In the genomic region with DNA sequence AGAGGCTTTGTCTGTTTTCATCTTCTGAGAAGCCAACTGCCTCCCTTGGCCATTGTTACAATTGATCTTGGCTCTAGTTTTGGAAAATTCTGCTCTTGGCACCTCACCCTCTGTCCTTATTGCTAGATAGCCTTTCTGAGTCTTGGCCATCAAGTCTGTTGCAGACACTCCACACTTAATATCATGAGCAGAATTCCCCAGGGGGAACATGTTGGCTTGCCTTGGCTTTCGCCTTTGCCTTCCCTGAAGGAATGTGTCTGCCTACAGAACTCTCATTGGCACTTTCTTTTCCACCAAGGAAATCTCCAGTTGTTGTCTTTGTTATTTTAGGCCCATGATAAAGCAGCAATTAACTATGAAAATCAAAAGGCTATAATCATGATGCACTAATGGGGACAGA, we compare ENCODE assay signal across 1 cellular context.
TF ChIP-seq lines count a peak whose summit lies in the region.

No MANE protein-coding gene starts in this region.

TF ChIP-seq in K562, 482 proteins besides CTCF, POLR2A, EP300 and RAD21 (continued from another document):
- TF ChIP-seq USF2 (CRISPR knock-in tag; IDR thresholded peaks at IDR 0.05) = no peak
- no peak for TF ChIP-seq JUNB (CRISPR knock-in tag; conservative IDR thresholded peaks at IDR 0.05)
- TF ChIP-seq ZNF75A (CRISPR knock-in tag; IDR thresholded peaks at IDR 0.05) = no peak
- TF ChIP-seq SRSF1 (IDR thresholded peaks at IDR 0.05; ENCODE audit: low read depth, low read length) = no peak
- TF ChIP-seq CHD4 (IDR thresholded peaks at IDR 0.05; ENCODE audit: insufficient read depth, insufficient replicate concordance, low read depth, low read length, poor library complexity, severe bottlenecking) = no peak
- no peak for TF ChIP-seq YY1 (IDR thresholded peaks at IDR 0.05; ENCODE audit: borderline replicate concordance in 1 of 3, control insufficient read depth in 1 of 3, extremely low read depth in 1 of 3, insufficient read depth in 3 of 3, insufficient read length in 1 of 3, insufficient replicate concordance in 2 of 3, low read depth in 1 of 3, low read length in 2 of 3)
- TF ChIP-seq GATA2 (CRISPR knock-in tag; IDR thresholded peaks at IDR 0.05) = no peak
- TF ChIP-seq ZNF354B (CRISPR knock-in tag; IDR thresholded peaks at IDR 0.05) = no peak
- TF ChIP-seq ZNF24 (IDR thresholded peaks at IDR 0.05) = no peak
- no peak for TF ChIP-seq SAP30 (IDR thresholded peaks at IDR 0.05; ENCODE audit: borderline replicate concordance, insufficient read depth, low read depth, low read length, poor library complexity, severe bottlenecking)
- no peak for TF ChIP-seq TFAM (CRISPR knock-in tag; conservative IDR thresholded peaks at IDR 0.05)
